Comparison of ENCODE assay signal across 21 cellular contexts in the genomic region with DNA sequence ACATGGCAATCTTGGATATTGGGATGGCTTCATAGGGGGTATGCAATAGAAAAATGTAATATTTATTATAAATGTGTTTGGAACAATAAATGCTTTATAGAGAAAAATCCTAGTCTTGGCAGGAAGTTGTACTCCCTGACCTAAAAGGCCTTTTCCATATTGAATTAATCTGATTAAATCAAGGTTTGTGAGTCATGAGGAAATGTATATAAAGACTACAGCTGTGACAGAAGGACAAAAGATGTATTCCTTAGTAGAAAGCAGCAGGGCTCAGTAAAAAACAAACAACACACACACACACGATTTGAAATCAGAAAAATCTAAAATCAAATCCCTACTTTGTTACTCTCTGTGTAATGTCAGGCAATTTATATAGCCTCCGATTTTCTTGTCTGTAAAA.
"Had no signal": no experiment of that assay in that cellular context is flagged by ENCODE, and none has a peak within 500 bp of the region (broad histone marks: within the 10 kb centered on the region; RNA-seq: fewer than 3 reads in every experiment).

No MANE protein-coding gene starts in this region.

- H3K27ac ChIP-seq: breast epithelium, KMS-11, Peyer's patch, SJSA1 had no signal

- ATAC-seq: activated CD4-positive, CD25-positive, alpha-beta regulatory T cell treated with anti-CD3 and anti-CD28 coated beads, Interleukin-2, amount 50 U/mL, for 24 hours; activated CD8-positive, alpha-beta T cell treated with anti-CD3 and anti-CD28 coated beads for 36 hours had no signal

- H3K4me3 ChIP-seq: breast epithelium, Peyer's patch, SJSA1 had no signal

- DNase-seq: activated CD4-positive, alpha-beta T cell treated with anti-CD3 and anti-CD28 coated beads for 4 hours; activated CD8-positive, alpha-beta memory T cell treated with anti-CD3 and anti-CD28 coated beads, Interleukin-2, amount 50 U/mL, for 4 hours; activated CD8-positive, alpha-beta T cell treated with anti-CD3 and anti-CD28 coated beads for 36 hours; activated naive CD4-positive, alpha-beta T cell treated with anti-CD3 and anti-CD28 coated beads, Interleukin-2, amount 50 U/mL, for 16 hours; aorta; caudate nucleus; NCI-H1092; NCI-H1417 treated with DMSO at 0.1 percent for 48 hours; NCI-H1694; NCI-H2029; NCI-H2107; NCI-H345; NK-92 treated with Interleukin-12 subunit alpha and Interleukin-12 subunit beta, amount 100 ng/mL, for 24 hours; OCI-M1; Peyer's patch; SHP77 had no signal

- H3K27ac Mint-ChIP-seq: activated CD8-positive, alpha-beta T cell treated with anti-CD3 and anti-CD28 coated beads for 36 hours; T-helper 1 cell treated with Interleukin-12 subunit alpha and Interleukin-12 subunit beta and Interleukin-4 antibody, amounts not matched to agents 30 μg/mL and 1 μg/mL, for 36 hours had no signal

- H3K27me3 Mint-ChIP-seq: activated CD8-positive, alpha-beta T cell treated with anti-CD3 and anti-CD28 coated beads for 36 hours had no signal

- H3K9me3 ChIP-seq: breast epithelium, Peyer's patch, SJSA1 had no signal

- H3K4me2 ChIP-seq: KMS-11 had no signal

- H3K4me1 ChIP-seq: breast epithelium, Peyer's patch had no signal

- H3K4me3 Mint-ChIP-seq: activated CD8-positive, alpha-beta T cell treated with anti-CD3 and anti-CD28 coated beads for 36 hours; T-helper 1 cell treated with Interleukin-12 subunit alpha and Interleukin-12 subunit beta and Interleukin-4 antibody, amounts not matched to agents 30 μg/mL and 1 μg/mL, for 36 hours had no signal

- H3K27me3 ChIP-seq: breast epithelium, Peyer's patch, SJSA1 had no signal

- H3K9me3 Mint-ChIP-seq: activated CD8-positive, alpha-beta T cell treated with anti-CD3 and anti-CD28 coated beads for 36 hours; T-helper 1 cell treated with Interleukin-12 subunit alpha and Interleukin-12 subunit beta and Interleukin-4 antibody, amounts not matched to agents 30 μg/mL and 1 μg/mL, for 36 hours had no signal

- H3K36me3 ChIP-seq: breast epithelium, Peyer's patch, SJSA1 had no signal
